ENCODE assay signal across 25 cellular contexts in genomic region chr11:133793271-133793848, GRCh38.
"Had no signal": no experiment of that assay in that cellular context is flagged by ENCODE, and none has a peak within 500 bp of the region (broad histone marks: within the 10 kb centered on the region; RNA-seq: fewer than 3 reads in every experiment).

No MANE protein-coding gene starts in this region.

- DNase-seq: activated CD4-positive, alpha-beta memory T cell treated with anti-CD3 and anti-CD28 coated beads for 36 hours; activated CD4-positive, alpha-beta T cell treated with anti-CD3 and anti-CD28 coated beads, Interleukin-2, amount 10 ng/mL, durations not matched to agents 7 days and 5 days; activated CD4-positive, CD25-positive, alpha-beta regulatory T cell; activated CD8-positive, alpha-beta memory T cell treated with anti-CD3 and anti-CD28 coated beads, Interleukin-2, amount 50 U/mL, for 4 hours; activated gamma-delta T cell treated with Interleukin-2 at 50 U/mL for 16 hours; activated naive CD4-positive, alpha-beta T cell treated with anti-CD3 and anti-CD28 coated beads, Interleukin-2, amount 10 ng/mL, durations not matched to agents 7 days and 5 days; activated naive CD8-positive, alpha-beta T cell treated with anti-CD3 and anti-CD28 coated beads for 36 hours; activated T-cell treated with anti-CD3 and anti-CD28 coated beads, Interleukin-2, amount 50 U/mL, for 72 hours; brain microvascular endothelial cell; Kasumi-1; KBM-7; NCI-H1105 treated with DMSO at 0.1 percent for 48 hours; NCI-H1436 treated with DMSO at 0.1 percent for 48 hours; NCI-H2029; NCI-H446 treated with DMSO at 0.1 percent for 48 hours; NCI-H524 treated with DMSO at 0.1 percent for 48 hours; RPMI8226; T-cell; T-helper 2 cell; T1000 had no signal

- H3K27ac ChIP-seq: brain microvascular endothelial cell, cardiac muscle cell, SK-N-MC, VCaP had no signal

- H3K4me3 ChIP-seq: cardiac muscle cell, SK-N-MC had no signal

- ATAC-seq: activated T-cell treated with anti-CD3 and anti-CD28 coated beads, Interleukin-2, amount 50 U/mL, for 72 hours; Panc1; Right ventricle myocardium inferior; T-cell had no signal
